In the genomic region with DNA sequence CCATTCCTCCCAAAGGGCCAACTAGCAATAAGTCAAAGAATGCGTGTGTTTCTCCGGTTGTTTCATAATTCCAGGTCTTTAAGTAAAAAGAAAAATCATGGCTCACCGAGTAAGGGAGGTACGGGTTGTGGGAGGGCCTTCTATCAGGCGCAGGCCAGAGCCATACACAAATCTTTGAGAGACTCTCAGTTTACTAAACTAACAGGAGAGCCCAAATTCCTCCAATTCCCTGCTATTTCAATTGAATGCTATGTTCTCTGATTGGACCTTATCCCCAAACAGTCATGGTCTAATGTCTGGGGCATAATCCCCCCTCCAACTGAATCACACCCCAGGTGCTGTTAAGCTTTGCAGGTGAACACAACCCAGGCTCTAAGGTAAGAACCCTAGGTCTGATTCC, we compare ENCODE assay signal across 20 cellular contexts. TPM values are rescaled to one million over a fixed set of nuclear protein-coding genes. Genes with fewer than 3 reads are reported as not detected.
DNase-seq lines count a peak whose midpoint lies in the region; ATAC-seq and TF ChIP-seq lines count a peak whose summit lies in the region.
"Had no signal": no experiment of that assay in that cellular context is flagged by ENCODE, and none has a peak within 500 bp of the region (broad histone marks: within the 10 kb centered on the region; RNA-seq: fewer than 3 reads in every experiment).

No MANE protein-coding gene starts in this region.

- peaks cover 0 to 2% (median 0%) of the 10 kb centered on the region in 5 experiments for H3K9me3 Mint-ChIP-seq in brain
- H3K9me3 Mint-ChIP-seq: CD4-positive, CD25-positive, alpha-beta regulatory T cell had no signal

- TF ChIP-seq CTCF in brain (conservative IDR thresholded peaks at IDR 0.05) = no peak

- H3K4me3 Mint-ChIP-seq in brain = peak overlapping the region in 2 of 5 experiments; percentile 33 to 60
- H3K4me3 Mint-ChIP-seq: CD4-positive, CD25-positive, alpha-beta regulatory T cell had no signal

- DNase-seq in mesenteric fat pad (ENCODE audit: low spot score) = peak; percentile 2
- no peak for DNase-seq in sciatic nerve (ENCODE audit: low spot score)
- DNase-seq in stimulated activated CD4-positive, alpha-beta T cell treated with anti-CD3 and anti-CD28 coated beads, Interleukin-4, amount 100 ng/mL, for 4 hours = no peak
- DNase-seq in medulla oblongata (ENCODE audit: extremely low spot score) = no peak
- DNase-seq in posterior cingulate gyrus = no peak
- DNase-seq: 8988T; CD4-positive, CD25-positive, alpha-beta regulatory T cell; COR-L47; DMS 273 treated with DMSO at 0.1 percent for 48 hours; DND-41; MM.1S; NCI-H1092; NCI-H1436 treated with DMSO at 0.1 percent for 48 hours; NCI-H2029 treated with DMSO at 0.1 percent for 48 hours; NCI-H510A; SHP77 treated with DMSO at 0.1 percent for 48 hours had no signal

- H3K27me3 ChIP-seq in BLaER1 = no peaks in the 10 kb centered on the region

- 0 out of 2 replicates have a peak overlapping the region, but pooled peaks have one; percentile 23 for H3K9ac ChIP-seq in BLaER1

- H3K4me1 Mint-ChIP-seq in brain = peaks cover 78% of the 10 kb centered on the region
- H3K4me1 Mint-ChIP-seq: CD4-positive, CD25-positive, alpha-beta regulatory T cell had no signal

- H3K36me3 Mint-ChIP-seq in brain = no peaks in the 10 kb centered on the region
- H3K36me3 Mint-ChIP-seq: CD4-positive, CD25-positive, alpha-beta regulatory T cell had no signal

- peak overlapping the region; percentile 64 for H3K27ac ChIP-seq in BLaER1

- peaks cover 13% of the 10 kb centered on the region for H3K27me3 Mint-ChIP-seq in brain

- peak overlapping the region in 4 of 5 experiments; percentile 52 to 93 (median 78) for H3K27ac Mint-ChIP-seq in brain
- H3K27ac Mint-ChIP-seq: CD4-positive, CD25-positive, alpha-beta regulatory T cell had no signal

- ATAC-seq in sciatic nerve = peak; percentile 3
- ATAC-seq in GM18517 (IDR thresholded peaks at IDR 0.05; ENCODE audit: unreplicated experiment) = no peak

- no peaks in the 10 kb centered on the region for H4K20me1 ChIP-seq in BLaER1

- peak overlapping the region; percentile 71 for H3K4me2 ChIP-seq in BLaER1

- intact Hi-C loops in sciatic nerve (cut with DNase I) (no loop called here), posterior cingulate gyrus (cut with DNase I) (no loop called here)

- H3K4me1 ChIP-seq in BLaER1 = peaks cover 25% of the 10 kb centered on the region

- H3K36me3 ChIP-seq in BLaER1 = no peaks in the 10 kb centered on the region
- H3K36me3 ChIP-seq: HAP-1 had no signal

- no peaks in the 10 kb centered on the region for H3K9me3 ChIP-seq in BLaER1
- H3K9me3 ChIP-seq: HAP-1 had no signal

- H3K4me3 ChIP-seq in BLaER1 = no peak overlapping the region
- H3K4me3 ChIP-seq: HAP-1 had no signal

RNA-seq across cellular contexts. Expression of gene SLF2, which starts 26.2 kb away (rescaled TPM):
- polyA plus RNA-seq in brain (ENCODE audit: insufficient read depth, low read depth, low replicate concordance) = 6.9 TPM
- total RNA-seq in mesenteric fat pad (18.4 TPM), sciatic nerve (38.6 TPM)
